Comparison of ENCODE assay signal across 31 cellular contexts in genomic region chr1:37708471-37708870, GRCh38. TPM values are rescaled to one million over a fixed set of nuclear protein-coding genes. Genes with fewer than 3 reads are reported as not detected.
"Had no signal": no experiment of that assay in that cellular context is flagged by ENCODE, and none has a peak within 500 bp of the region (broad histone marks: within the 10 kb centered on the region; RNA-seq: fewer than 3 reads in every experiment).

No MANE protein-coding gene starts in this region.

- DNase-seq: heart left ventricle; immature natural killer cell; kidney; left colon; left lung; mesendoderm; naive B cell; natural killer cell; nephron progenitor cell; pancreas; psoas muscle; right lobe of liver; stimulated activated CD4-positive, alpha-beta T cell treated with anti-CD3 and anti-CD28 coated beads, Interleukin-1b, Interleukin-23, amount 100 ng/mL, for 48 hours; stimulated activated CD4-positive, alpha-beta T cell treated with anti-CD3 and anti-CD28 coated beads, Interleukin-2, amount 100 ng/mL, for 48 hours; stimulated activated CD4-positive, alpha-beta T cell treated with anti-CD3 and anti-CD28 coated beads, Interleukin-4, amount 100 ng/mL, for 4 hours; stimulated activated CD8-positive, alpha-beta memory T cell treated with anti-CD3 and anti-CD28 coated beads, Interleukin-4, amount 100 ng/mL, for 48 hours; stimulated activated naive B cell treated with anti-CD40 and anti-IgM and Interleukin-4, amounts not matched to agents 10 μg/mL and 1 μg/mL and 100 μg/mL, for 72 hours; stimulated activated naive CD8-positive, alpha-beta T cell treated with anti-CD3 and anti-CD28 coated beads, Interleukin-15, Interleukin-2, amounts not matched to agents 100 U/mL and 50 U/mL, for 24 hours; stomach; tibial artery; trophoblast cell; uterus had no signal

- FAIRE-seq: islet of Langerhans, kidney, pancreas had no signal

- H3K4me3 ChIP-seq: heart left ventricle, left lung, lung, neural progenitor cell, pancreas, psoas muscle, right atrium auricular region, right lobe of liver, smooth muscle cell, stomach, suprapubic skin, thoracic aorta, tibial artery, uterus had no signal

- H3K9ac ChIP-seq: neural progenitor cell had no signal

- H3K27ac ChIP-seq: heart left ventricle, left lung, neural progenitor cell, pancreas, psoas muscle, right atrium auricular region, right lobe of liver, stomach, suprapubic skin, thoracic aorta, tibial artery, uterus had no signal

- H3K4me2 ChIP-seq: neural progenitor cell, smooth muscle cell had no signal

- H3K36me3 ChIP-seq: pancreas, right atrium auricular region, right lobe of liver, uterus had no signal

- H2AFZ ChIP-seq: neural progenitor cell had no signal

- H3K4me1 ChIP-seq: heart left ventricle, left lung, neural progenitor cell, pancreas, psoas muscle, right atrium auricular region, right lobe of liver, suprapubic skin, tibial artery, uterus had no signal

- ATAC-seq: heart left ventricle; left lung; natural killer cell; pancreas; psoas muscle; right lobe of liver; stimulated activated naive B cell treated with anti-CD40 and anti-IgM and Interleukin-4, amounts not matched to agents 10 μg/mL and 1 μg/mL and 100 μg/mL, for 72 hours; stimulated activated naive CD8-positive, alpha-beta T cell treated with anti-CD3 and anti-CD28 coated beads, Interleukin-15, Interleukin-2, amounts not matched to agents 100 U/mL and 50 U/mL, for 24 hours had no signal

- H3K9me3 ChIP-seq: heart left ventricle, left lung, pancreas, psoas muscle, right atrium auricular region, right lobe of liver, stomach, suprapubic skin, thoracic aorta, tibial artery, uterus had no signal

- H3K27me3 ChIP-seq: heart left ventricle, left lung, neural progenitor cell, pancreas, right atrium auricular region, right lobe of liver, stomach, suprapubic skin, tibial artery, uterus had no signal

RNA-seq across cellular contexts. Expression of gene EPHA10, which starts 56.4 kb away (rescaled TPM):
- total RNA-seq: mononuclear cell, natural killer cell, psoas muscle, skeletal muscle tissue, smooth muscle cell, thoracic aorta had no signal
- polyA plus RNA-seq: immature natural killer cell, smooth muscle cell had no signal
